15 cellular contexts compared by ENCODE assay signal in the genomic region with DNA sequence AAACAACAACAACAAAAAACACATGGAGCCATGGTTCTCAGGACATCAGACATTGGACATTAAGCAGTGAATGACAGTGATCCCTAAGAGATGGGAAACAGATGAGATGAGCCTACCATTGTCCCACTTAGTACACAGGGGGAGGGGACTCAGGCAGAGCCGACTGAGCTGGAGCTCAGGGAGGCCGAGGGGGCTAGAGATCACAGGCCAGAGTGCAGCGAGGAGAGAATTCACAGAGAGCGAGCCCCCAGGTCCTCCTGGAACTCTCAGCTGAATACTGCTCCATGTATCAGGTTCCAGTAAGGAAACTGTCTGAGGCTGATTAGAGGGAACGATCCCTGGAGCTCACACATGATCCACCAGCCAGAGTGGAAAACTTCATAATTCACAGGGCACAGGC.
DNase-seq lines count a peak whose midpoint lies in the region; ATAC-seq and TF ChIP-seq lines count a peak whose summit lies in the region.
"Had no signal": no experiment of that assay in that cellular context is flagged by ENCODE, and none has a peak within 500 bp of the region (broad histone marks: within the 10 kb centered on the region; RNA-seq: fewer than 3 reads in every experiment).

No MANE protein-coding gene starts in this region.

- no peaks in the 10 kb centered on the region for H3K9me3 ChIP-seq in lower lobe of right lung
- H3K9me3 ChIP-seq: Caco-2 had no signal

- H3K27ac ChIP-seq in lower lobe of right lung: no peak overlapping the region
- H3K27ac ChIP-seq: 22Rv1 had no signal

- intact Hi-C loops in natural killer cell (cut with micrococcal nuclease): no loop called here
- intact Hi-C loops in lower lobe of right lung (cut with DNase I): no loop called here

- no peaks in the 10 kb centered on the region for H3K4me1 ChIP-seq in lower lobe of right lung
- H3K4me1 ChIP-seq: Caco-2 had no signal

- no peaks in the 10 kb centered on the region for H3K4me1 Mint-ChIP-seq in natural killer cell treated with Interleukin-12 subunit alpha and Interleukin-12 subunit beta and Interleukin-15 and Interleukin-18, amount 100 ng/mL, for 72 hours (ENCODE audit: low read depth in 2 of 2)
- H3K4me1 Mint-ChIP-seq in natural killer cell (no peaks in the 10 kb centered on the region), chondrocyte (ENCODE audit: low read depth) (no peaks in the 10 kb centered on the region)
- no peaks in the 10 kb centered on the region for H3K4me1 Mint-ChIP-seq in activated CD8-positive, alpha-beta T cell treated with anti-CD3 and anti-CD28 coated beads, Interleukin-2, amount 10 ng/mL, durations not matched to agents 7 days and 5 days (ENCODE audit: low read depth)
- H3K4me1 Mint-ChIP-seq: CD8-positive, alpha-beta memory T cell had no signal

- H3K27me3 ChIP-seq in lower lobe of right lung (ENCODE audit: low read depth): no peaks in the 10 kb centered on the region

- TF ChIP-seq CTCF in natural killer cell (IDR thresholded peaks at IDR 0.05): no peak
- no peak for TF ChIP-seq CTCF in chondrocyte (IDR thresholded peaks at IDR 0.05)
- TF ChIP-seq CTCF in lower lobe of right lung (IDR thresholded peaks at IDR 0.05): no peak

- H3K27me3 Mint-ChIP-seq in natural killer cell treated with Interleukin-12 subunit alpha and Interleukin-12 subunit beta and Interleukin-15 and Interleukin-18, amount 100 ng/mL, for 72 hours: peaks cover 26 to 27% of the 10 kb centered on the region in 2 donors
- peaks cover 14 to 25% of the 10 kb centered on the region in 2 donors for H3K27me3 Mint-ChIP-seq in natural killer cell (ENCODE audit: low read depth in 2 of 2)
- H3K27me3 Mint-ChIP-seq in chondrocyte (ENCODE audit: low read depth): peaks cover 16% of the 10 kb centered on the region
- H3K27me3 Mint-ChIP-seq in activated CD8-positive, alpha-beta T cell treated with anti-CD3 and anti-CD28 coated beads, Interleukin-2, amount 10 ng/mL, durations not matched to agents 7 days and 5 days (ENCODE audit: low read depth): peaks cover 8% of the 10 kb centered on the region

- DNase-seq in natural killer cell treated with Interleukin-12 subunit alpha and Interleukin-12 subunit beta and Interleukin-15 and Interleukin-18, amount 100 ng/mL, for 72 hours (ENCODE audit: low spot score): peak; percentile 29
- DNase-seq in natural killer cell: no peak
- peak; percentile 8 for DNase-seq in chondrocyte (ENCODE audit: low spot score)
- peak; percentile 10 for DNase-seq in lower lobe of right lung
- DNase-seq in NCI-H2171 treated with DMSO at 0.1 percent for 48 hours (lab: John Stamatoyannopoulos, UW): no peak
- no peak for DNase-seq in cerebellar nuclear complex (lab: John Stamatoyannopoulos, UW)
- DNase-seq in activated CD8-positive, alpha-beta T cell treated with anti-CD3 and anti-CD28 coated beads, Interleukin-2, amount 10 ng/mL, durations not matched to agents 7 days and 5 days: no peak
- DNase-seq in GF-D8 (lab: John Stamatoyannopoulos, UW): no peak
- DNase-seq: Caco-2, DMS53, H7 had no signal

- CTCF ChIA-PET in activated CD8-positive, alpha-beta T cell treated with anti-CD3 and anti-CD28 coated beads, Interleukin-2, amount 10 ng/mL, durations not matched to agents 7 days and 5 days (lab: Charles Lee): interaction anchor here (2.7 kb wide), 1 partner anchor 16 kb away, joined by 6 read pairs; no protein-coding TSS in a partner anchor

- no peak overlapping the region for H3K4me3 ChIP-seq in lower lobe of right lung
- H3K4me3 ChIP-seq: GM12878, GM23338 had no signal

- POLR2A ChIA-PET in activated CD8-positive, alpha-beta T cell treated with anti-CD3 and anti-CD28 coated beads, Interleukin-2, amount 10 ng/mL, durations not matched to agents 7 days and 5 days (lab: Charles Lee): no interaction called here

- ATAC-seq in natural killer cell treated with Interleukin-12 subunit alpha and Interleukin-12 subunit beta and Interleukin-15 and Interleukin-18, amount 100 ng/mL, for 72 hours: no peak
- no peak for ATAC-seq in natural killer cell
- no peak for ATAC-seq in lower lobe of right lung
- no peak for ATAC-seq in activated CD8-positive, alpha-beta T cell treated with anti-CD3 and anti-CD28 coated beads, Interleukin-2, amount 10 ng/mL, durations not matched to agents 7 days and 5 days
- ATAC-seq: GM12878, GM23338 had no signal

- no peaks in the 10 kb centered on the region for H3K36me3 ChIP-seq in lower lobe of right lung

- H3K27ac Mint-ChIP-seq in natural killer cell treated with Interleukin-12 subunit alpha and Interleukin-12 subunit beta and Interleukin-15 and Interleukin-18, amount 100 ng/mL, for 72 hours: no peak overlapping the region
- H3K27ac Mint-ChIP-seq in natural killer cell: no peak overlapping the region
- H3K27ac Mint-ChIP-seq in chondrocyte (ENCODE audit: unreplicated experiment): no peak overlapping the region
- no peak overlapping the region for H3K27ac Mint-ChIP-seq in activated CD8-positive, alpha-beta T cell treated with anti-CD3 and anti-CD28 coated beads, Interleukin-2, amount 10 ng/mL, durations not matched to agents 7 days and 5 days
- H3K27ac Mint-ChIP-seq: CD8-positive, alpha-beta memory T cell; GM23338 had no signal

- H3K4me3 Mint-ChIP-seq in natural killer cell treated with Interleukin-12 subunit alpha and Interleukin-12 subunit beta and Interleukin-15 and Interleukin-18, amount 100 ng/mL, for 72 hours: no peak overlapping the region
- H3K4me3 Mint-ChIP-seq in natural killer cell: no peak overlapping the region
- no peak overlapping the region for H3K4me3 Mint-ChIP-seq in chondrocyte (ENCODE audit: unreplicated experiment)
- no peak overlapping the region for H3K4me3 Mint-ChIP-seq in activated CD8-positive, alpha-beta T cell treated with anti-CD3 and anti-CD28 coated beads, Interleukin-2, amount 10 ng/mL, durations not matched to agents 7 days and 5 days
- H3K4me3 Mint-ChIP-seq: CD8-positive, alpha-beta memory T cell; GM23338 had no signal

- no peaks in the 10 kb centered on the region for H3K9me3 Mint-ChIP-seq in natural killer cell treated with Interleukin-12 subunit alpha and Interleukin-12 subunit beta and Interleukin-15 and Interleukin-18, amount 100 ng/mL, for 72 hours
- H3K9me3 Mint-ChIP-seq in natural killer cell (no peaks in the 10 kb centered on the region), chondrocyte (ENCODE audit: low read depth) (peaks cover 10% of the 10 kb centered on the region)
- H3K9me3 Mint-ChIP-seq in activated CD8-positive, alpha-beta T cell treated with anti-CD3 and anti-CD28 coated beads, Interleukin-2, amount 10 ng/mL, durations not matched to agents 7 days and 5 days (ENCODE audit: insufficient read depth): no peaks in the 10 kb centered on the region

- no peaks in the 10 kb centered on the region for H3K36me3 Mint-ChIP-seq in natural killer cell treated with Interleukin-12 subunit alpha and Interleukin-12 subunit beta and Interleukin-15 and Interleukin-18, amount 100 ng/mL, for 72 hours
- H3K36me3 Mint-ChIP-seq in natural killer cell: no peaks in the 10 kb centered on the region
- H3K36me3 Mint-ChIP-seq in chondrocyte (ENCODE audit: low read depth): no peaks in the 10 kb centered on the region
- H3K36me3 Mint-ChIP-seq in activated CD8-positive, alpha-beta T cell treated with anti-CD3 and anti-CD28 coated beads, Interleukin-2, amount 10 ng/mL, durations not matched to agents 7 days and 5 days (ENCODE audit: low read depth): no peaks in the 10 kb centered on the region
- H3K36me3 Mint-ChIP-seq: CD8-positive, alpha-beta memory T cell had no signal

Comparison
In these comparisons a context has a peak if more than half of its experiments do, and no peak if none do; other contexts are left out.
1. DNase-seq: peak in natural killer cell treated with Interleukin-12 subunit alpha and Interleukin-12 subunit beta and Interleukin-15 and Interleukin-18, amount 100 ng/mL, for 72 hours (single experiment), chondrocyte (single experiment) and lower lobe of right lung (single experiment); none in natural killer cell (single experiment), NCI-H2171 treated with DMSO at 0.1 percent for 48 hours (single experiment), cerebellar nuclear complex (0 of 2), activated CD8-positive, alpha-beta T cell treated with anti-CD3 and anti-CD28 coated beads, Interleukin-2, amount 10 ng/mL, durations not matched to agents 7 days and 5 days (single experiment) and GF-D8 (single experiment).